Comparison of ENCODE assay signal across 8 cellular contexts in genomic region chr1:153677718-153678518, GRCh38. TPM values are rescaled to one million over a fixed set of nuclear protein-coding genes. Genes with fewer than 3 reads are reported as not detected.
DNase-seq lines count a peak whose midpoint lies in the region; ATAC-seq and TF ChIP-seq lines count a peak whose summit lies in the region.

No MANE protein-coding gene starts in this region.

- BruUV-seq in A673 (replicated peaks; lab: Mats Ljungman, UMichigan): no TSS peak

- H3K27me3 ChIP-seq in A673 (replicated peaks; ENCODE audit: insufficient read depth, low read depth, low read length, poor library complexity): peaks cover 40% of the 10 kb centered on the region
- peaks cover 3 to 44% (median 7%) of the 10 kb centered on the region in 4 donors for H3K27me3 ChIP-seq in esophagus squamous epithelium
- peaks cover 0 to 47% of the 10 kb centered on the region in 2 donors for H3K27me3 ChIP-seq in tibial nerve

- H3K36me3 ChIP-seq in A673 (ENCODE audit: insufficient read depth, low read length, poor library complexity, severe bottlenecking) (no peaks in the 10 kb centered on the region), esophagus squamous epithelium (peaks cover 0 to 6% (median 0%) of the 10 kb centered on the region in 3 donors), tibial nerve (no peaks in the 10 kb centered on the region)

- peak overlapping the region; percentile 45 for H3K4me3 ChIP-seq in A673 (ENCODE audit: low read depth, low read length, poor library complexity, severe bottlenecking)
- peak overlapping the region; percentile 37 to 70 (median 48) for H3K4me3 ChIP-seq in esophagus squamous epithelium
- peak overlapping the region; percentile 41 to 67 (median 48) for H3K4me3 ChIP-seq in tibial nerve

- no peaks in the 10 kb centered on the region for H3K9me3 ChIP-seq in A673 (ENCODE audit: low read depth, low read length, poor library complexity, severe bottlenecking)
- no peaks in the 10 kb centered on the region for H3K9me3 ChIP-seq in esophagus squamous epithelium
- H3K9me3 ChIP-seq in tibial nerve: no peaks in the 10 kb centered on the region

- peak in 1 of 2 donors; percentile 15 for TF ChIP-seq EP300 in tibial nerve (IDR thresholded peaks at IDR 0.05)

- intact Hi-C loops in A673 (cut with micrococcal nuclease; ENCODE audit: unreplicated experiment): loop anchor here (2.0 kb wide), 2 partner anchors 71 to 309 kb away; partner anchors contain the start of gene RAB13
- intact Hi-C loops in esophagus squamous epithelium (cut with DNase I): loop anchor here (10.0 kb wide), 1 partner anchor 307 kb away; the partner anchor contains the start of gene RAB13

- CTCF ChIA-PET in A673 (lab: Charles Lee): interaction anchor here (0.6 to 1.1 kb wide), 5 partner anchors 50 to 308 kb away, joined by 3 to 8 read pairs (median 4); partner anchors contain the start of genes INTS3, RAB13 and SLC27A3

- peaks cover 26% of the 10 kb centered on the region for H3K4me1 ChIP-seq in A673 (ENCODE audit: insufficient read depth, low read length, poor library complexity, severe bottlenecking)
- peaks cover 19 to 28% (median 22%) of the 10 kb centered on the region in 3 donors for H3K4me1 ChIP-seq in esophagus squamous epithelium
- peaks cover 0 to 32% (median 21%) of the 10 kb centered on the region in 4 donors for H3K4me1 ChIP-seq in tibial nerve

- TF ChIP-seq CTCF in A673 (conservative IDR thresholded peaks at IDR 0.05; ENCODE audit: low read depth, low read length) (peak; percentile 96), GM12872 (IDR thresholded peaks at IDR 0.05; ENCODE audit: insufficient read depth, low read depth, low read length) (peak; percentile 98), esophagus squamous epithelium (IDR thresholded peaks at IDR 0.05) (peak; percentile 74 to 84 (median 79)), tibial nerve (IDR thresholded peaks at IDR 0.05) (peak; percentile 80 to 89 (median 85))

- no peak for ATAC-seq in GM21825 (IDR thresholded peaks at IDR 0.05; ENCODE audit: unreplicated experiment)

- DNase-seq in A673 (ENCODE audit: low spot score) (peak; percentile 64), NCI-H446 treated with DMSO at 0.1 percent for 48 hours (lab: John Stamatoyannopoulos, UW) (peak; percentile 14), esophagus squamous epithelium (lab: John Stamatoyannopoulos, UW) (no peak), myocyte (ENCODE audit: low read depth) (peak; percentile 49), tibial nerve (ENCODE audit: low spot score in 2 of 2) (peak; percentile 26 to 64)
- DNase-seq in activated CD8-positive, alpha-beta memory T cell treated with anti-CD3 and anti-CD28 coated beads, Interleukin-2, amount 50 U/mL, for 48 hours: peak; percentile 74

- H3K27ac ChIP-seq in A673 (ENCODE audit: low read depth, low read length, poor library complexity, severe bottlenecking): no peak overlapping the region
- peak overlapping the region in 3 of 4 donors; percentile 60 to 82 (median 68) for H3K27ac ChIP-seq in esophagus squamous epithelium
- peak overlapping the region in 1 of 4 donors; percentile 75 for H3K27ac ChIP-seq in tibial nerve

- no peak for TF ChIP-seq POLR2A in esophagus squamous epithelium (IDR thresholded peaks at IDR 0.05)
- TF ChIP-seq POLR2A in tibial nerve (IDR thresholded peaks at IDR 0.05): no peak

- WGBS in esophagus squamous epithelium, 2 donors: 1 to 2% methylated on average over 19 to 23 of the region's 29 CpGs
- WGBS in tibial nerve, 2 donors: 2% methylated on average over 29 of the region's 29 CpGs

- POLR2A ChIA-PET in A673 (lab: Charles Lee; ENCODE audit: low non-redundant PET): interaction anchor here (0.6 kb wide), 1 partner anchor 309 kb away, joined by 5 read pairs; no protein-coding TSS in a partner anchor

RNA-seq across cellular contexts. Expression of gene NPR1, which starts 0.6 kb away (rescaled TPM):
- total RNA-seq in A673 (2021) (0.87 and 1.1 TPM in 2 replicates), esophagus squamous epithelium (10 to 100 TPM in 2 of 4 donors, 1 to 10 TPM in 2; 1.8 to 15.6 (median 6.4) TPM), myocyte (not detected in 2 replicates), tibial nerve (10 to 100 TPM; 36.9 to 87.5 (median 58.4) TPM)
- not detected for polyA plus RNA-seq in myocyte (2012)

RNA-seq across cellular contexts. Expression of gene ILF2, which starts 7.1 kb away (rescaled TPM):
- 391 and 420 TPM in 2 replicates for total RNA-seq in A673 (2021)
- 100 to 1,000 TPM in 3 of 4 donors, 10 to 100 TPM in 1; 78.0 to 166 (median 130) TPM for total RNA-seq in esophagus squamous epithelium
- 180 and 189 TPM in 2 replicates for total RNA-seq in myocyte
- 167 TPM for polyA plus RNA-seq in myocyte (2012)
- 100 to 1,000 TPM in 1 of 4 donors, 10 to 100 TPM in 3; 62.8 to 102 (median 76.7) TPM for total RNA-seq in tibial nerve

RNA-seq across cellular contexts. Expression of gene SNAPIN, which starts 19.4 kb away (rescaled TPM):
- total RNA-seq in A673 (2021): 47.4 and 55.9 TPM in 2 replicates
- 10 to 100 TPM; 39.9 to 61.2 (median 51.1) TPM for total RNA-seq in esophagus squamous epithelium
- 68.3 and 75.1 TPM in 2 replicates for total RNA-seq in myocyte
- 90.0 TPM for polyA plus RNA-seq in myocyte (2012)
- total RNA-seq in tibial nerve: 10 to 100 TPM; 34.1 to 59.9 (median 43.7) TPM

RNA-seq across cellular contexts. Expression of gene CHTOP, which starts 44.1 kb away (rescaled TPM):
- total RNA-seq in A673 (2021) (99.8 and 101 TPM in 2 replicates), esophagus squamous epithelium (10 to 100 TPM; 35.0 to 58.9 (median 47.3) TPM), myocyte (59.2 and 71.6 TPM in 2 replicates), tibial nerve (10 to 100 TPM; 49.0 to 66.6 (median 56.5) TPM)
- polyA plus RNA-seq in myocyte (2012): 72.6 TPM

RNA-seq across cellular contexts. Expression of gene S100A1, which starts 49.7 kb away (rescaled TPM):
- total RNA-seq in A673 (2021) (0.72 TPM in 1 of 2 replicates, not detected in the other), esophagus squamous epithelium (1 to 10 TPM in 1 of 4 donors, not detected in 3; 1.8 TPM), myocyte (0.52 and 3.3 TPM in 2 replicates), tibial nerve (100 to 1,000 TPM in 1 of 4 donors, 10 to 100 TPM in 3; 41.4 to 102 (median 69.2) TPM)
- polyA plus RNA-seq in myocyte (2012): 12.8 TPM
